In the genomic region with DNA sequence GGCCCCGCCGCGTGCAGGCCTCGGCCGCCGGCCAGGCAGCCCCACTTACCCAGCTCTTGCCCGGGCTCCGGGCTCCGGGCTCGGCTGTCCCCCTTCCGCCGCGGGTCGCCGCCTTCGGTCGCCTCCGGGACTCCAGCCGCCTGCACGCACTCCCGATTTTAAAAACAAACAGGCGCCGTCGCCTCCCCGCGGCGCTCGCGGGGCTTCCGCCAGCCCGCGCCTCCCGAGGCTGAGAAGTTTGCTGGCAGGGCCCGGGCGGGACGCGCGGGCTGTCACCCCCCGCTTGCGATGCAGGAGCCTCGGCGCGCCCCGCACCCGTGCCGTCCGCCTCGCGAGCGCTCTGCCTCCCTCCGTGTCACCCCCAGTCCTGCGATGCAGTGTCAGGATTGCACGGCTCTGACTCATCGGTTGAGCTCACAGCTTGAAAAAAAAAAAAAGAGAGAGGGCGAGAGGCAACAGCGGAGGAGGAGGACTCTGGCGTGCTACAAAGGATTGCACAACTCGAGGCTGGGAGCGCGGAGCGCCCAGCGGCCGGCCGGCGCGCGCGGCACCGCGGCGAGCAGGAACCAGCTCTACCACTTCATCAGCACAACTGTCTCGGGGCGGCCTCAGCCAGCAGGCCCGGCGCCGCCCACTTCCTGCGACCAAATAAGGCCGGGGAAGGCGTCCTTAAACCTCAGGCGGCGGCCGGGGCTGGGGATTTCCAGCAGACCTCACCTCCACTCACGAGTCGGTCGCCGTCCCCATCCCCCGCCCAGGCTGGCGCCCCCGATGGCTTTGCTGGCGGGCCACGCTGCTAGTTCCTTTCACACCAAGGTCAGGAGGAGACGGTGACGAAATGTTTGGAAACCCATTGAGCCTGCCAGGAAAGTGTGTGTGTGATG, we compare ENCODE assay signal across 8 cellular contexts. TPM values are rescaled to one million over a fixed set of nuclear protein-coding genes. Genes with fewer than 3 reads are reported as not detected.
A peak's percentile ranks its signal among the peaks of the same experiment; 100 is the strongest.
DNase-seq lines count a peak whose midpoint lies in the region; TF ChIP-seq lines count a peak whose summit lies in the region.

No MANE protein-coding gene starts in this region.

- peak overlapping the region; percentile 61 for H2AFZ ChIP-seq in neural cell (ENCODE audit: low read depth, low read length)

- H3K4me2 ChIP-seq in neural cell (ENCODE audit: low read length): peak overlapping the region; percentile 53

- TF ChIP-seq POLR2A in Raji (IDR thresholded peaks at IDR 0.05; ENCODE audit: insufficient read depth, low read depth, low read length): peak; percentile 98

- TF ChIP-seq RAD21 in neural cell (conservative IDR thresholded peaks at IDR 0.05): peak; percentile 35

- H3K79me2 ChIP-seq in neural cell (replicated peaks; ENCODE audit: insufficient read depth, low read length): peaks cover 16% of the 10 kb centered on the region

- peak overlapping the region; percentile 99 for H3K27ac Mint-ChIP-seq in stimulated activated naive CD8-positive, alpha-beta T cell treated with anti-CD3 and anti-CD28 coated beads, Interleukin-15, Interleukin-2, amounts not matched to agents 100 ng/mL and 50 ng/mL, for 24 hours

- no peaks in the 10 kb centered on the region for H3K9me3 Mint-ChIP-seq in stimulated activated naive CD8-positive, alpha-beta T cell treated with anti-CD3 and anti-CD28 coated beads, Interleukin-15, Interleukin-2, amounts not matched to agents 100 ng/mL and 50 ng/mL, for 24 hours

- no peaks in the 10 kb centered on the region for H3K27me3 ChIP-seq in HAP-1 (ENCODE audit: low read depth)
- no peaks in the 10 kb centered on the region for H3K27me3 ChIP-seq in MG63
- no peaks in the 10 kb centered on the region for H3K27me3 ChIP-seq in neural cell (ENCODE audit: insufficient read depth, low read depth, low read length)

- peak overlapping the region; percentile 87 for H3K4me3 Mint-ChIP-seq in stimulated activated naive CD8-positive, alpha-beta T cell treated with anti-CD3 and anti-CD28 coated beads, Interleukin-15, Interleukin-2, amounts not matched to agents 100 ng/mL and 50 ng/mL, for 24 hours

- no peaks in the 10 kb centered on the region for H3K27me3 Mint-ChIP-seq in stimulated activated naive CD8-positive, alpha-beta T cell treated with anti-CD3 and anti-CD28 coated beads, Interleukin-15, Interleukin-2, amounts not matched to agents 100 ng/mL and 50 ng/mL, for 24 hours

- no peaks in the 10 kb centered on the region for H4K20me1 ChIP-seq in neural cell (ENCODE audit: insufficient read depth)

- TF ChIP-seq EP300 in neural cell (conservative IDR thresholded peaks at IDR 0.05; ENCODE audit: poor library complexity, severe bottlenecking): peak; percentile 70

- no peaks in the 10 kb centered on the region for H3K9me2 ChIP-seq in neural cell (ENCODE audit: insufficient read depth, low read length)

- H3K36me3 Mint-ChIP-seq in stimulated activated naive CD8-positive, alpha-beta T cell treated with anti-CD3 and anti-CD28 coated beads, Interleukin-15, Interleukin-2, amounts not matched to agents 100 ng/mL and 50 ng/mL, for 24 hours (ENCODE audit: low read depth): peaks cover 22% of the 10 kb centered on the region

- DNase-seq in GF-D8 (lab: John Stamatoyannopoulos, UW) (peak; percentile 83), HAP-1 (ENCODE audit: low spot score in 2 of 2) (peak; percentile 97 to 98), MG63 (peak; percentile 95), fibroblast of the aortic adventitia (ENCODE audit: low read depth) (peak; percentile 99)
- peak; percentile 98 for DNase-seq in activated effector memory CD4-positive, alpha-beta T cell treated with anti-CD3 and anti-CD28 coated beads, Interleukin-2, amount 50 U/mL, for 16 hours

- H3K4me3 ChIP-seq in HAP-1 (peak overlapping the region; percentile 45), MG63 (peak overlapping the region; percentile 58), fibroblast of the aortic adventitia (ENCODE audit: low read depth, low read length) (peak overlapping the region; percentile 88), neural cell (ENCODE audit: low read length) (peak overlapping the region; percentile 83)

- TF ChIP-seq CTCF in fibroblast of the aortic adventitia (IDR thresholded peaks at IDR 0.05; ENCODE audit: insufficient read depth, low read length) (no peak), neural cell (IDR thresholded peaks at IDR 0.05; ENCODE audit: poor library complexity, severe bottlenecking) (no peak)

- peak overlapping the region; percentile 91 for H3K27ac ChIP-seq in neural cell (ENCODE audit: low read length)

- peaks cover 23% of the 10 kb centered on the region for H3K4me1 ChIP-seq in HAP-1

- peak overlapping the region; percentile 90 for H3K9ac ChIP-seq in neural cell (ENCODE audit: low read length)

- H3K9me3 ChIP-seq in HAP-1 (no peaks in the 10 kb centered on the region), MG63 (no peaks in the 10 kb centered on the region), neural cell (ENCODE audit: low read length) (no peaks in the 10 kb centered on the region)

- H3K36me3 ChIP-seq in HAP-1 (replicated peaks): peaks cover 4% of the 10 kb centered on the region
- H3K36me3 ChIP-seq in MG63: peaks cover 8% of the 10 kb centered on the region
- no peaks in the 10 kb centered on the region for H3K36me3 ChIP-seq in neural cell (ENCODE audit: insufficient read depth, low read length)

- in situ Hi-C loops in HAP-1 (cut with MboI; ENCODE audit: low sequenced_read_pairs): no loop called here

- peaks cover 83% of the 10 kb centered on the region for H3K4me1 Mint-ChIP-seq in stimulated activated naive CD8-positive, alpha-beta T cell treated with anti-CD3 and anti-CD28 coated beads, Interleukin-15, Interleukin-2, amounts not matched to agents 100 ng/mL and 50 ng/mL, for 24 hours (ENCODE audit: low read depth)

- H3F3A ChIP-seq in neural cell (ENCODE audit: insufficient read depth, low read length, poor library complexity, severe bottlenecking): peaks cover 5% of the 10 kb centered on the region

TF ChIP-seq in neural cell, 6 proteins besides CTCF, POLR2A, EP300 and RAD21:
- TF ChIP-seq, protein P1, sequence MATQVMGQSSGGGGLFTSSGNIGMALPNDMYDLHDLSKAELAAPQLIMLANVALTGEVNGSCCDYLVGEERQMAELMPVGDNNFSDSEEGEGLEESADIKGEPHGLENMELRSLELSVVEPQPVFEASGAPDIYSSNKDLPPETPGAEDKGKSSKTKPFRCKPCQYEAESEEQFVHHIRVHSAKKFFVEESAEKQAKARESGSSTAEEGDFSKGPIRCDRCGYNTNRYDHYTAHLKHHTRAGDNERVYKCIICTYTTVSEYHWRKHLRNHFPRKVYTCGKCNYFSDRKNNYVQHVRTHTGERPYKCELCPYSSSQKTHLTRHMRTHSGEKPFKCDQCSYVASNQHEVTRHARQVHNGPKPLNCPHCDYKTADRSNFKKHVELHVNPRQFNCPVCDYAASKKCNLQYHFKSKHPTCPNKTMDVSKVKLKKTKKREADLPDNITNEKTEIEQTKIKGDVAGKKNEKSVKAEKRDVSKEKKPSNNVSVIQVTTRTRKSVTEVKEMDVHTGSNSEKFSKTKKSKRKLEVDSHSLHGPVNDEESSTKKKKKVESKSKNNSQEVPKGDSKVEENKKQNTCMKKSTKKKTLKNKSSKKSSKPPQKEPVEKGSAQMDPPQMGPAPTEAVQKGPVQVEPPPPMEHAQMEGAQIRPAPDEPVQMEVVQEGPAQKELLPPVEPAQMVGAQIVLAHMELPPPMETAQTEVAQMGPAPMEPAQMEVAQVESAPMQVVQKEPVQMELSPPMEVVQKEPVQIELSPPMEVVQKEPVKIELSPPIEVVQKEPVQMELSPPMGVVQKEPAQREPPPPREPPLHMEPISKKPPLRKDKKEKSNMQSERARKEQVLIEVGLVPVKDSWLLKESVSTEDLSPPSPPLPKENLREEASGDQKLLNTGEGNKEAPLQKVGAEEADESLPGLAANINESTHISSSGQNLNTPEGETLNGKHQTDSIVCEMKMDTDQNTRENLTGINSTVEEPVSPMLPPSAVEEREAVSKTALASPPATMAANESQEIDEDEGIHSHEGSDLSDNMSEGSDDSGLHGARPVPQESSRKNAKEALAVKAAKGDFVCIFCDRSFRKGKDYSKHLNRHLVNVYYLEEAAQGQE (IDR thresholded peaks at IDR 0.05; ENCODE audit: borderline replicate concordance): peak; percentile 84
- TF ChIP-seq POLR2AphosphoS5 (IDR thresholded peaks at IDR 0.05) (peak; percentile 82), MXI1 (conservative IDR thresholded peaks at IDR 0.05; ENCODE audit: poor library complexity, severe bottlenecking) (peak; percentile 59), EZH2 (IDR thresholded peaks at IDR 0.05; ENCODE audit: borderline replicate concordance, insufficient read depth, low read length, poor library complexity, severe bottlenecking) (no peak), SMC3 (conservative IDR thresholded peaks at IDR 0.05; ENCODE audit: poor library complexity) (peak; percentile 37), TAF1 (IDR thresholded peaks at IDR 0.05; ENCODE audit: low read depth) (peak; percentile 85)

RNA-seq across cellular contexts. Expression of a gene that starts 45.8 kb away (rescaled TPM):
- total RNA-seq in MG63 (2014; rRNA removed; shearing (Covaris generic); ENCODE audit: low replicate concordance): 22.1 and 38.5 TPM in 2 replicates
- total RNA-seq in fibroblast of the aortic adventitia (ENCODE audit: low replicate concordance): 27.9 and 44.2 TPM in 2 replicates
- polyA plus RNA-seq in neural cell: 191 and 205 TPM in 2 replicates
- 189 and 190 TPM in 2 replicates for polyA minus RNA-seq in neural cell

Comparison
In these comparisons a context has a peak if more than half of its experiments do, and no peak if none do; other contexts are left out.
1. Peak in every context shown above with its lines: DNase-seq, H3K4me3 ChIP-seq and H3K27ac ChIP-seq.